Comparison of ENCODE assay signal across 15 cellular contexts in the genomic region with DNA sequence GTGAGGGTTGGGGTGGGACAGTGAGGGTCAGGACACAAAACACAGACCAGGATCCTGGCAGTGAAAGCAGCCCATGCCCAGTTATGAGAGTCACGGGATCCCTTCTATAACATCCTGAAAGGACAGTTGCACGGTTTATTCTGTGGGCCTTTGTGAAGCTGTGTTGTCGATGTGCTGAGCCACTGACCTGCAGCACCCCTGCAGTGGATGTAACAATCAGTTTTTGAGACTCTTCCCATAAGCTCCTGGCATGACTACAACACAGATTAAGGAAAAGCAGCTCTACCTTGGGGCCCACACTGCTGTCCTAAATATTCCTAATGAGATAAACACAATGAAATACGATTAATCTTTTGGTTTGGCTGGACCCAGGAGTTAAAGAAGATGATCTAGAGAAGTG. TPM values are rescaled to one million over a fixed set of nuclear protein-coding genes. Genes with fewer than 3 reads are reported as not detected.
A peak's percentile ranks its signal among the peaks of the same experiment; 100 is the strongest.
DNase-seq lines count a peak whose midpoint lies in the region; FAIRE-seq and TF ChIP-seq lines count a peak whose summit lies in the region.
"Had no signal": no experiment of that assay in that cellular context is flagged by ENCODE, and none has a peak within 500 bp of the region (broad histone marks: within the 10 kb centered on the region; RNA-seq: fewer than 3 reads in every experiment).

No MANE protein-coding gene starts in this region.

- TF ChIP-seq POLR2A in suprapubic skin (IDR thresholded peaks at IDR 0.05): no peak

- POLR2A ChIA-PET in MCF 10A (lab: Yijun Ruan, JAX): interaction anchor here (0.8 to 15.4 kb wide), 20 partner anchors 8 to 258 kb away, joined by 3 to 517 read pairs (median 8); a partner anchor contains a TSS

- H3K9me3 ChIP-seq in keratinocyte (ENCODE audit: control insufficient read depth, low read depth, low read length) (no peaks in the 10 kb centered on the region), suprapubic skin (no peaks in the 10 kb centered on the region)
- H3K9me3 ChIP-seq: body of pancreas had no signal

- H3K79me2 ChIP-seq in keratinocyte (ENCODE audit: control insufficient read depth, insufficient read depth, low read length): peaks cover 82% of the 10 kb centered on the region

- dilution Hi-C loops in keratinocyte (cut with MboI; ENCODE audit: extremely low pct_ligation_motif_present, low sequenced_read_pairs): no loop called here

- no peak overlapping the region for H3K9ac ChIP-seq in keratinocyte (ENCODE audit: control insufficient read depth, extremely low read depth, insufficient read depth, low read length)

- H3K27ac ChIP-seq in keratinocyte (ENCODE audit: control insufficient read depth, insufficient read depth, low read length) (peak overlapping the region; percentile 8), suprapubic skin (no peak overlapping the region)
- H3K27ac ChIP-seq: body of pancreas had no signal

- H3K36me3 Mint-ChIP-seq in MCF 10A (ENCODE audit: insufficient read depth, unreplicated experiment): peaks cover 70% of the 10 kb centered on the region
- H3K36me3 Mint-ChIP-seq: T-cell had no signal

- no peak for FAIRE-seq in keratinocyte (lab: Jason Lieb, UNC)

- H3K27me3 ChIP-seq in keratinocyte (ENCODE audit: control insufficient read depth, extremely low read depth, insufficient read depth, low read length) (no peaks in the 10 kb centered on the region), suprapubic skin (no peaks in the 10 kb centered on the region)
- H3K27me3 ChIP-seq: body of pancreas had no signal

- peaks cover 51% of the 10 kb centered on the region for H4K20me1 ChIP-seq in keratinocyte (ENCODE audit: control insufficient read depth, extremely low read depth, insufficient read depth, low read length)

- no TSS peak for BruUV-seq in MCF 10A (replicated peaks; lab: Mats Ljungman, UMichigan)

- DNase-seq in NCI-H69 (lab: John Stamatoyannopoulos, UW) (peak; percentile 42), MCF 10A (ENCODE audit: unreplicated experiment) (no peak), keratinocyte (ENCODE audit: low read depth, low spot score) (no peak), suprapubic skin (ENCODE audit: low spot score in 2 of 2) (peak in 1 of 2 donors; percentile 47), T-helper 1 cell (no peak), mesenteric fat pad (ENCODE audit: low spot score) (no peak)
- no peak for DNase-seq in activated CD4-positive, CD25-positive, alpha-beta regulatory T cell treated with anti-CD3 and anti-CD28 coated beads, Interleukin-2, amount 50 U/mL, for 72 hours
- DNase-seq: activated CD4-positive, alpha-beta T cell treated with anti-CD3 and anti-CD28 coated beads for 48 hours; body of pancreas; stimulated activated CD4-positive, alpha-beta T cell treated with anti-CD3 and anti-CD28 coated beads, Interleukin-4, amount 100 ng/mL, for 4 hours; stimulated activated naive CD4-positive, alpha-beta T cell; T-cell had no signal

- no peak overlapping the region for H2AFZ ChIP-seq in keratinocyte (ENCODE audit: control insufficient read depth, low read length)

- TF ChIP-seq CTCF in MCF 10A (IDR thresholded peaks at IDR 0.05; ENCODE audit: unreplicated experiment) (no peak), keratinocyte (optimal IDR thresholded peaks at IDR 0.05 in 1 of 3, IDR thresholded peaks at IDR 0.05 in 1 of 3, conservative IDR thresholded peaks at IDR 0.05 in 1 of 3; ENCODE audit: extremely low read depth in 1 of 3, insufficient read depth in 2 of 3, low read length in 3 of 3) (no peak), suprapubic skin (IDR thresholded peaks at IDR 0.05) (no peak)

- H3K36me3 ChIP-seq in keratinocyte (ENCODE audit: control insufficient read depth in 2 of 2, extremely low read depth in 1 of 2, insufficient read depth in 2 of 2, low read length in 2 of 2): peaks cover 23 to 34% of the 10 kb centered on the region in 2 experiments
- no peaks in the 10 kb centered on the region for H3K36me3 ChIP-seq in suprapubic skin

- no peaks in the 10 kb centered on the region for H3K9me3 Mint-ChIP-seq in MCF 10A (ENCODE audit: unreplicated experiment)
- H3K9me3 Mint-ChIP-seq: activated T-helper 1 cell treated with anti-CD3 and anti-CD28 coated beads, Interleukin-12 subunit alpha, Interleukin-12 subunit beta, Interleukin-2, Interleukin-4 antibody, amounts not matched to agents 30 ng/mL and 10 ng/mL and 1 ng/mL, durations not matched to agents 14 hours and 24 hours and 36 hours; memory B cell; T-cell had no signal

- H3K27ac Mint-ChIP-seq in MCF 10A (ENCODE audit: low read depth, unreplicated experiment): peak overlapping the region; percentile 77
- H3K27ac Mint-ChIP-seq: activated T-helper 1 cell treated with anti-CD3 and anti-CD28 coated beads, Interleukin-12 subunit alpha, Interleukin-12 subunit beta, Interleukin-2, Interleukin-4 antibody, amounts not matched to agents 30 ng/mL and 10 ng/mL and 1 ng/mL, durations not matched to agents 14 hours and 24 hours and 36 hours; memory B cell; progenitor cell of endocrine pancreas had no signal

- WGBS in suprapubic skin: 73% methylated on average over 4 of the region's 4 CpGs

- H3K4me1 ChIP-seq in keratinocyte (ENCODE audit: control insufficient read depth, extremely low read depth, insufficient read depth, low read length) (peaks cover 42% of the 10 kb centered on the region), suprapubic skin (peaks cover 70% of the 10 kb centered on the region)

- no peak for TF ChIP-seq EP300 in suprapubic skin (IDR thresholded peaks at IDR 0.05)

- H3K4me3 ChIP-seq in keratinocyte (ENCODE audit: control insufficient read depth in 2 of 3, extremely low read depth in 1 of 3, insufficient read depth in 2 of 3, low read depth in 1 of 3, low read length in 3 of 3) (peak overlapping the region; percentile 32 to 97 (median 94)), suprapubic skin (peak overlapping the region; percentile 95)
- H3K4me3 ChIP-seq: body of pancreas had no signal

- H3K27me3 Mint-ChIP-seq in MCF 10A (ENCODE audit: insufficient read depth, unreplicated experiment): no peaks in the 10 kb centered on the region
- H3K27me3 Mint-ChIP-seq: memory B cell, progenitor cell of endocrine pancreas, T-cell had no signal

- intact Hi-C loops in MCF 10A (cut with micrococcal nuclease): loop anchor here (5.0 kb wide), 1 partner anchor 146 kb away; no protein-coding TSS in a partner anchor

- H3K4me3 Mint-ChIP-seq in MCF 10A (ENCODE audit: unreplicated experiment): peak overlapping the region; percentile 93
- H3K4me3 Mint-ChIP-seq: memory B cell had no signal

- peak overlapping the region; percentile 84 for H3K4me2 ChIP-seq in keratinocyte (ENCODE audit: control insufficient read depth, extremely low read depth, insufficient read depth, low read depth, low read length)

- peaks cover 38% of the 10 kb centered on the region for H3K4me1 Mint-ChIP-seq in MCF 10A (ENCODE audit: insufficient read depth, unreplicated experiment)

- H3K9me1 ChIP-seq in keratinocyte (ENCODE audit: control insufficient read depth, extremely low read depth, insufficient read depth, low read length): peaks cover 12% of the 10 kb centered on the region

- CTCF ChIA-PET in MCF 10A (lab: Yijun Ruan, JAX): interaction anchor here (0.5 to 6.5 kb wide), 17 partner anchors 9 to 1626 kb away, joined by 3 to 92 read pairs (median 4); no protein-coding TSS in a partner anchor

RNA-seq across cellular contexts. Expression of a gene that starts 3.7 kb away (rescaled TPM):
- total RNA-seq in MCF 10A (2022) (375 and 435 TPM in 2 replicates), suprapubic skin (100 to 1,000 TPM; 142 to 247 (median 198) TPM), mesenteric fat pad (121 TPM)
- polyA plus RNA-seq in keratinocyte: 78.3 to 135 TPM (median 100 TPM) in 3 replicates
- polyA plus RNA-seq in keratinocyte (2011; ENCODE audit: low read depth): 73.7 TPM
- 67.6 and 112 TPM in 2 replicates for polyA plus RNA-seq in keratinocyte (2011; cell fraction: cytosol; rRNA removed)
- 224 and 265 TPM in 2 replicates for polyA plus RNA-seq in keratinocyte (2011; cell fraction: nucleus; rRNA removed)
- 159 and 171 TPM in 2 replicates for polyA plus RNA-seq in keratinocyte (2012; ENCODE audit: low replicate concordance)
- 137 to 269 TPM (median 175 TPM) in 3 replicates for polyA minus RNA-seq in keratinocyte
- 166 TPM for polyA minus RNA-seq in keratinocyte (2011; cell fraction: cytosol; rRNA and poly(A)+ RNA removed)
- polyA minus RNA-seq in keratinocyte (2011; cell fraction: nucleus; rRNA and poly(A)+ RNA removed): 137 and 167 TPM in 2 replicates

RNA-seq across cellular contexts. Expression of a gene that starts 56.0 kb away (rescaled TPM):
- 98.0 and 99.5 TPM in 2 replicates for total RNA-seq in MCF 10A (2022)
- 57.8 to 62.0 TPM (median 58.0 TPM) in 3 replicates for polyA plus RNA-seq in keratinocyte
- 21.1 TPM for polyA plus RNA-seq in keratinocyte (2011; ENCODE audit: low read depth)
- polyA plus RNA-seq in keratinocyte (2011; cell fraction: cytosol; rRNA removed): 34.1 and 47.9 TPM in 2 replicates
- polyA plus RNA-seq in keratinocyte (2011; cell fraction: nucleus; rRNA removed): 110 and 122 TPM in 2 replicates
- polyA plus RNA-seq in keratinocyte (2012; ENCODE audit: low replicate concordance): 45.3 and 56.1 TPM in 2 replicates
- polyA minus RNA-seq in keratinocyte: 55.2 to 77.9 TPM (median 63.6 TPM) in 3 replicates
- 44.1 TPM for polyA minus RNA-seq in keratinocyte (2011; cell fraction: cytosol; rRNA and poly(A)+ RNA removed)
- polyA minus RNA-seq in keratinocyte (2011; cell fraction: nucleus; rRNA and poly(A)+ RNA removed): 48.5 and 57.2 TPM in 2 replicates
- 100 to 1,000 TPM in 1 of 4 donors, 10 to 100 TPM in 3; 33.8 to 103 (median 47.0) TPM for total RNA-seq in suprapubic skin
- total RNA-seq in mesenteric fat pad: 54.3 TPM
